ENCODE assay signal across 9 cellular contexts in the genomic region with DNA sequence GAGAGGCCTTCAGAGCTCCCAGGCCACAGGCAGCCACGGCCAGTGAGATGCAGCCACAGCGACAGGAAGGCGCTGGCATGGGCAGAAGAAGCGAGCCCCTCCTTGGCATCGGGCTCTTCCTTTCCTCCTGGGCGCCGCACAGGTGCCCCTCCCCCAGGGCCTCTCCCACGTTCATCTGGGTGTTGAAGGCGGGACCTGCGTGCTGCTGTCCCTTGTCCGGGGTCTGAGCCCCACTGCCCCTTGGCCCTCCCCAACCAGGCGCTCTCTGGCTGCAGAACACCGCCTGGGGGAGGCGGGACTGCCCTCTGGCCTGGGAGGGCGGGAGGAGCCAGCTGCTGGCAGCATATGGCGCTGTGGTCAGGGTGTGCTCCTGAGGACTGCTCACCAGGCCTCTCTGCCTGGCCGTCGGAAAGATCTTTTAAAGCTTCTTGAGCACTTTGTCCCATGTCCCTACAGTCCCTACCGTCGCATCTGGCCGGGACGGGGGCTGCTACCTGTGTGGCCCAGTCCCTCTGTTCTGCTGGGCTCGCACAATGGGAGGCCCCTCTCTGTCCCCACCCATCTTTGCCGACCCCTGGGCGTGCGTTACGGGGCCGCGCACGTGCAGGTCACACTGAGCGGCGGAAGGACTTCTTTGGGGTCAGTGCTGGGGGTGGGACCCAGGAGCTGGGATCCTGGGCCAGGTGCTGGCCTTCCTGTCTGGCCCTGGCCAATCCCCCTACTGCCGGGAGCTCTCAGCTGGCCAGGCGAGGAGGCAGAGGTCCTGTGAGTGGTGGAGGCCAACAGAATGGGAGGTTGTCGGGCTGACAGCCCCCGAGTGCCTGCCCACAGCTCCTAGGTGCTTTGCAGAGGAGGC. TPM values are rescaled to one million over a fixed set of nuclear protein-coding genes. Genes with fewer than 3 reads are reported as not detected.
DNase-seq lines count a peak whose midpoint lies in the region; ATAC-seq and TF ChIP-seq lines count a peak whose summit lies in the region.
"Had no signal": no experiment of that assay in that cellular context is flagged by ENCODE, and none has a peak within 500 bp of the region (broad histone marks: within the 10 kb centered on the region; RNA-seq: fewer than 3 reads in every experiment).

No MANE protein-coding gene starts in this region.

- DNase-seq in HFFc6 (no peak), PC-9 (peak in 1 of 2 experiments; percentile 82), dorsolateral prefrontal cortex (no peak), NCI-H2029 (lab: John Stamatoyannopoulos, UW) (no peak), NCI-H1436 (lab: John Stamatoyannopoulos, UW) (no peak), NCI-H1092 treated with DMSO at 0.1 percent for 48 hours (lab: John Stamatoyannopoulos, UW) (no peak)
- DNase-seq: effector CD8-positive, alpha-beta T cell had no signal

- H3K36me3 ChIP-seq in PC-9 (ENCODE audit: low read depth) = no peaks in the 10 kb centered on the region
- H3K36me3 ChIP-seq in parathyroid adenoma (ENCODE audit: control insufficient read depth, insufficient read depth, low read length) = no peaks in the 10 kb centered on the region

- peaks cover 29% of the 10 kb centered on the region; the same call in 1 of the 2 replicates for H3F3A ChIP-seq in PC-9 (ENCODE audit: insufficient read depth, low read depth)

- H3K4me1 Mint-ChIP-seq in HFFc6 (ENCODE audit: low read depth) = peaks cover 25% of the 10 kb centered on the region

- no peaks in the 10 kb centered on the region for H3K9me3 Mint-ChIP-seq in HFFc6

- H2AFZ ChIP-seq in PC-9 = no peak overlapping the region
- H2AFZ ChIP-seq in parathyroid adenoma = peak overlapping the region; percentile 68

- H3K9ac ChIP-seq in parathyroid adenoma = peak overlapping the region; percentile 91

- ATAC-seq in GM18909 (IDR thresholded peaks at IDR 0.05; ENCODE audit: poor library complexity, unreplicated experiment) = no peak

- H4K20me1 ChIP-seq in PC-9 (ENCODE audit: insufficient read depth) = 0 out of 2 replicates have a peak, but pooled peaks cover 3% of the 10 kb centered on the region

- H3K4me3 Mint-ChIP-seq in HFFc6 = peak overlapping the region; percentile 92

- peaks cover 6% of the 10 kb centered on the region for H3K27me3 Mint-ChIP-seq in HFFc6 (ENCODE audit: insufficient read depth)

- H3K27ac Mint-ChIP-seq in HFFc6 = no peak overlapping the region

- BruUV-seq in PC-9 (replicated peaks; lab: Mats Ljungman, UMichigan) = no TSS peak

- no peaks in the 10 kb centered on the region for H3K36me3 Mint-ChIP-seq in HFFc6 (ENCODE audit: low read depth)

- H3K9me3 ChIP-seq in PC-9 (ENCODE audit: insufficient read depth, low read depth) (no peaks in the 10 kb centered on the region), parathyroid adenoma (ENCODE audit: control insufficient read depth, low read length) (no peaks in the 10 kb centered on the region)

- H3K4me2 ChIP-seq in PC-9 = peak overlapping the region; percentile 88
- peak overlapping the region; percentile 93 for H3K4me2 ChIP-seq in parathyroid adenoma (ENCODE audit: low read length)

- H3K4me3 ChIP-seq in PC-9 = peak overlapping the region; percentile 77
- peak overlapping the region in 46 of 59 donors; percentile 14 to 93 (median 82) for H3K4me3 ChIP-seq in dorsolateral prefrontal cortex
- peak overlapping the region; percentile 81 for H3K4me3 ChIP-seq in parathyroid adenoma (ENCODE audit: low read depth, low read length)

- H3K79me2 ChIP-seq in PC-9 (ENCODE audit: low read depth) (peaks cover 27% of the 10 kb centered on the region), parathyroid adenoma (peaks cover 14% of the 10 kb centered on the region)

- CTCF ChIA-PET in PC-9 (lab: Charles Lee) = interaction anchor here (0.6 kb wide), 2 partner anchors 40 to 111 kb away, joined by 3 to 8 read pairs; no protein-coding TSS in a partner anchor

- POLR2A ChIA-PET in PC-9 (lab: Charles Lee; ENCODE audit: unreplicated experiment) = interaction anchor here (0.6 to 0.7 kb wide), 3 partner anchors 81 to 373 kb away, joined by 3 to 10 read pairs (median 3); no protein-coding TSS in a partner anchor

- H3K27ac ChIP-seq in PC-9 (peak overlapping the region; percentile 46), dorsolateral prefrontal cortex (peak overlapping the region in 10 of 59 donors; percentile 16 to 87 (median 48)), parathyroid adenoma (peak overlapping the region; percentile 96)

- H3K4me1 ChIP-seq in PC-9 (replicated peaks; ENCODE audit: insufficient read depth) (peaks cover 24% of the 10 kb centered on the region), parathyroid adenoma (peaks cover 30% of the 10 kb centered on the region)

- H3K27me3 ChIP-seq in PC-9 (ENCODE audit: insufficient read depth, low read depth) (no peaks in the 10 kb centered on the region), dorsolateral prefrontal cortex (no peaks in the 10 kb centered on the region), parathyroid adenoma (ENCODE audit: control insufficient read depth, insufficient read depth, low read length) (no peaks in the 10 kb centered on the region)

- TF ChIP-seq CTCF in HFFc6 (IDR thresholded peaks at IDR 0.05) (no peak), PC-9 (conservative IDR thresholded peaks at IDR 0.05) (no peak), dorsolateral prefrontal cortex (IDR thresholded peaks at IDR 0.05 in 54 of 56, conservative IDR thresholded peaks at IDR 0.05 in 2 of 56; ENCODE audit: low read depth in 1 of 56, partially characterized antibody in 56 of 56) (no peak), parathyroid adenoma (IDR thresholded peaks at IDR 0.05) (no peak)

- H3K9me2 ChIP-seq in PC-9 (ENCODE audit: insufficient read depth) = no peaks in the 10 kb centered on the region

- intact Hi-C loops in PC-9 (cut with micrococcal nuclease; ENCODE audit: unreplicated experiment) = loop anchor here (1.0 to 5.0 kb wide), 3 partner anchors 9 to 147 kb away; a partner anchor contains a TSS
- intact Hi-C loops in dorsolateral prefrontal cortex (cut with DNase I) = no loop called here

RNA-seq across cellular contexts. Expression of a gene that starts 1.7 kb away (rescaled TPM):
- total RNA-seq in HFFc6 (2021; fragmentation: NEBNext Ultra II Directional; extraction: Animal tissue kit (Norgen Biotek cat#: 25700)) = 10 to 100 TPM; 13.2 to 21.9 (median 17.1) TPM
- total RNA-seq in PC-9 (2021) (83.6 and 86.5 TPM in 2 replicates), dorsolateral prefrontal cortex (10 to 100 TPM in 74 of 120 experiments, 1 to 10 TPM in 46; 6.0 to 17.0 (median 10.4) TPM)

RNA-seq across cellular contexts. Expression of a gene that starts 10.6 kb away (rescaled TPM):
- total RNA-seq in HFFc6 (2021; fragmentation: NEBNext Ultra II Directional; extraction: Animal tissue kit (Norgen Biotek cat#: 25700)) = 100 to 1,000 TPM; 105 to 124 (median 113) TPM
- total RNA-seq in PC-9 (2021) = 98.6 and 142 TPM in 2 replicates
- total RNA-seq in dorsolateral prefrontal cortex = 10 to 100 TPM; 25.2 to 52.1 (median 36.6) TPM

RNA-seq across cellular contexts. Expression of a gene that starts 30.0 kb away (rescaled TPM):
- 100 to 1,000 TPM; 106 to 127 (median 116) TPM for total RNA-seq in HFFc6 (2021; fragmentation: NEBNext Ultra II Directional; extraction: Animal tissue kit (Norgen Biotek cat#: 25700))
- total RNA-seq in PC-9 (2021) = 149 and 166 TPM in 2 replicates
- 100 to 1,000 TPM in 83 of 120 experiments, 10 to 100 TPM in 37; 84.6 to 142 (median 106) TPM for total RNA-seq in dorsolateral prefrontal cortex

RNA-seq across cellular contexts. Expression of a gene that starts 30.2 kb away (rescaled TPM):
- 10 to 100 TPM; 39.4 to 50.5 (median 46.7) TPM for total RNA-seq in HFFc6 (2021; fragmentation: NEBNext Ultra II Directional; extraction: Animal tissue kit (Norgen Biotek cat#: 25700))
- total RNA-seq in PC-9 (2021) = 41.7 and 48.3 TPM in 2 replicates
- 10 to 100 TPM; 20.4 to 50.6 (median 36.9) TPM for total RNA-seq in dorsolateral prefrontal cortex

RNA-seq across cellular contexts. Expression of a gene that starts 47.2 kb away (rescaled TPM):
- 10 to 100 TPM; 22.8 to 28.8 (median 25.2) TPM for total RNA-seq in HFFc6 (2021; fragmentation: NEBNext Ultra II Directional; extraction: Animal tissue kit (Norgen Biotek cat#: 25700))
- 29.3 and 30.0 TPM in 2 replicates for total RNA-seq in PC-9 (2021)
- total RNA-seq in dorsolateral prefrontal cortex = 10 to 100 TPM in 116 of 120 experiments, 1 to 10 TPM in 4; 9.0 to 20.1 (median 13.5) TPM
